21 cellular contexts compared by ENCODE assay signal in the genomic region with DNA sequence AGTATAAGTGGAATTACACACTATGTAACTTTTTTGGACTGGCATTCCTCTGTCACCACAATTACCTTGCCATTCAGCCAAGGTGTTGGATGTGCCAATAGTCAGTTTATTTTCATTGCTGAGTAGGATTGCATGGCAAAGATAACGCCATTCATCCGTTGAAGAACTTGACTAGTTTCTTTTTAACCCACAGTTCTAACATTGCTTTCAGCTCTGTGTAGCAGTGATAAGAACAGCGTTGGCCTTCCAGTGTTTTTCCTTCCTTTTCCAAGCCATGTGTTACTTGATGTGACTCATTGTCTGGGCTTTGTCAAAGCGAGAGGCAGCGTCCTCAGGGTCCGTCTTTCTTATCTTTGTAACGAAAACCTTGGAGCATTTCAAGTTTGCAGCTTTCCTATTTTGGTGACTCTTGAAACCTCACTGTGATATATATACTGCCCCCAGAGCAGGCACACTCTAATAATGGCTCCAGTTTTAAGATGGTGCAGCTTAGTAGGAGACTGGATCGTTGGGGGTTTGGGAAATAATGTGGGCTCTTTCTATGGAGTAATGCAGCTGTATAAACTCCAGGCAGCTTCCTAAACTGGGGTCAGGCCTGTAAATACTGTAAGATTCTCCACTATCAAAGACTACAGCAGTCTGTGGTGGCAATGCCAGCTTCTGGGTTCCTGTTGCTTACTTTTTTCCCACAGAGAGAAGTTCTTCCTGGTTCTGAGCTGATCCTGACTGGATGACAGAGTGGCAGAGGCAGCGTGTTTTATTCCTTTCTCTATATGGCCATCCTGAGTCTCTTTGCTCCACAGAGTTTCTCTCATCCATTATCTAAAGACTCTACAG. TPM values are rescaled to one million over a fixed set of nuclear protein-coding genes. Genes with fewer than 3 reads are reported as not detected.
DNase-seq lines count a peak whose midpoint lies in the region; ATAC-seq, FAIRE-seq and TF ChIP-seq lines count a peak whose summit lies in the region.
"Had no signal": no experiment of that assay in that cellular context is flagged by ENCODE, and none has a peak within 500 bp of the region (broad histone marks: within the 10 kb centered on the region; RNA-seq: fewer than 3 reads in every experiment).

No MANE protein-coding gene starts in this region.

- no peak for DNase-seq in mammary epithelial cell
- DNase-seq in breast epithelium (ENCODE audit: low spot score in 2 of 2), result no peak
- DNase-seq in bronchial epithelial cell (ENCODE audit: low read depth), result peak; percentile 22
- DNase-seq in right cardiac atrium, result peak in 2 of 3 donors; percentile 63 to 79
- DNase-seq in stimulated activated naive CD8-positive, alpha-beta T cell treated with anti-CD3 and anti-CD28 coated beads, Interleukin-15, Interleukin-2, amounts not matched to agents 100 U/mL and 50 U/mL, for 24 hours, result no peak
- DNase-seq in sciatic nerve (ENCODE audit: low spot score), result no peak
- DNase-seq in activated CD4-positive, alpha-beta T cell treated with anti-CD3 and anti-CD28 coated beads, Interleukin-2, amount 10 ng/mL, durations not matched to agents 7 days and 5 days, result no peak
- DNase-seq: activated CD8-positive, alpha-beta T cell treated with anti-CD3 and anti-CD28 coated beads, Interleukin-2, amount 10 ng/mL, durations not matched to agents 7 days and 5 days; activated effector memory CD4-positive, alpha-beta T cell treated with Interleukin-2 at 50 U/mL for 16 hours; head of caudate nucleus; lower lobe of right lung; NCI-H2029 treated with DMSO at 0.1 percent for 48 hours; NCI-H82; sigmoid colon; stimulated activated naive B cell treated with anti-CD40 and anti-IgM and Interleukin-4, amounts not matched to agents 10 μg/mL and 1 μg/mL and 100 μg/mL, for 72 hours had no signal

- H3K79me2 ChIP-seq in mammary epithelial cell (ENCODE audit: insufficient read depth, low read length), result no peaks in the 10 kb centered on the region

- H3K9me3 ChIP-seq in mammary epithelial cell (replicated peaks; ENCODE audit: insufficient read depth, low read length), result no peaks in the 10 kb centered on the region
- H3K9me3 ChIP-seq in breast epithelium, result no peaks in the 10 kb centered on the region
- no peaks in the 10 kb centered on the region for H3K9me3 ChIP-seq in right cardiac atrium (ENCODE audit: control insufficient read depth, low read length)
- H3K9me3 ChIP-seq: HAP-1, lower lobe of right lung, sigmoid colon had no signal

- peak; percentile 43 for FAIRE-seq in bronchial epithelial cell (lab: Jason Lieb, UNC)
- FAIRE-seq: GM18507 had no signal

- H4K20me1 ChIP-seq in mammary epithelial cell (ENCODE audit: insufficient read depth, low read length), result no peaks in the 10 kb centered on the region

- dilution Hi-C loops in mammary epithelial cell (cut with HindIII; ENCODE audit: low sequenced_read_pairs), result no loop called here

- intact Hi-C loops in mammary epithelial cell (cut with micrococcal nuclease) (no loop called here), breast epithelium (cut with DNase I; ENCODE audit: low total_unique reads) (no loop called here), right cardiac atrium (cut with DNase I) (loop anchor here in 1 of 4 donors (5.0 kb wide), 1 partner anchor 35 kb away; no protein-coding TSS in a partner anchor), sciatic nerve (cut with DNase I) (no loop called here)

- BruUV-seq in mammary epithelial cell (replicated peaks; lab: Mats Ljungman, UMichigan), result no TSS peak

- whole genome bisulfite sequencing in mammary epithelial cell (ENCODE audit: low coverage, missing lambda C conversion rate), result 65% methylated on average over 9 of the region's 9 CpGs
- WGBS in right cardiac atrium, result 36% methylated on average over 9 of the region's 9 CpGs

- no peak overlapping the region for H3K4me2 ChIP-seq in mammary epithelial cell (ENCODE audit: insufficient read depth, low read depth, low read length)

- no peak overlapping the region for H3K27ac ChIP-seq in mammary epithelial cell (ENCODE audit: insufficient read depth, low read depth, low read length)
- no peak overlapping the region for H3K27ac ChIP-seq in breast epithelium
- peak overlapping the region; percentile 61 for H3K27ac ChIP-seq in right cardiac atrium (ENCODE audit: low read length)
- H3K27ac ChIP-seq: 22Rv1, lower lobe of right lung, sigmoid colon had no signal

- CTCF ChIA-PET in mammary epithelial cell (lab: Charles Lee; ENCODE audit: low non-redundant PET), result no interaction called here
- CTCF ChIA-PET in activated CD4-positive, alpha-beta T cell treated with anti-CD3 and anti-CD28 coated beads, Interleukin-2, amount 10 ng/mL, durations not matched to agents 7 days and 5 days (lab: Charles Lee), result no interaction called here

- H3K4me1 Mint-ChIP-seq in activated CD4-positive, alpha-beta T cell treated with anti-CD3 and anti-CD28 coated beads, Interleukin-2, amount 10 ng/mL, durations not matched to agents 7 days and 5 days, result no peaks in the 10 kb centered on the region
- H3K4me1 Mint-ChIP-seq: brain; stimulated activated naive B cell treated with anti-CD40 and anti-IgM and Interleukin-4, amounts not matched to agents 10 μg/mL and 1 μg/mL and 100 μg/mL, for 72 hours had no signal

- no peaks in the 10 kb centered on the region for H3K9me3 Mint-ChIP-seq in activated CD4-positive, alpha-beta T cell treated with anti-CD3 and anti-CD28 coated beads, Interleukin-2, amount 10 ng/mL, durations not matched to agents 7 days and 5 days
- H3K9me3 Mint-ChIP-seq: stimulated activated naive B cell treated with anti-CD40 and anti-IgM and Interleukin-4, amounts not matched to agents 10 μg/mL and 1 μg/mL and 100 μg/mL, for 72 hours had no signal

- H3K4me3 Mint-ChIP-seq in activated CD4-positive, alpha-beta T cell treated with anti-CD3 and anti-CD28 coated beads, Interleukin-2, amount 10 ng/mL, durations not matched to agents 7 days and 5 days, result no peak overlapping the region
- H3K4me3 Mint-ChIP-seq: activated CD8-positive, alpha-beta T cell treated with anti-CD3 and anti-CD28 coated beads, Interleukin-2, amount 10 ng/mL, durations not matched to agents 7 days and 5 days; brain; stimulated activated naive B cell treated with anti-CD40 and anti-IgM and Interleukin-4, amounts not matched to agents 10 μg/mL and 1 μg/mL and 100 μg/mL, for 72 hours had no signal

- ATAC-seq in right cardiac atrium (peak; percentile 97), sciatic nerve (no peak), HG02840 (IDR thresholded peaks at IDR 0.05; ENCODE audit: low FRiP score, unreplicated experiment) (no peak)
- no peak for ATAC-seq in stimulated activated naive CD8-positive, alpha-beta T cell treated with anti-CD3 and anti-CD28 coated beads, Interleukin-15, Interleukin-2, amounts not matched to agents 100 U/mL and 50 U/mL, for 24 hours
- ATAC-seq: activated CD8-positive, alpha-beta T cell treated with anti-CD3 and anti-CD28 coated beads, Interleukin-2, amount 10 ng/mL, durations not matched to agents 7 days and 5 days; lower lobe of right lung; stimulated activated naive B cell treated with anti-CD40 and anti-IgM and Interleukin-4, amounts not matched to agents 10 μg/mL and 1 μg/mL and 100 μg/mL, for 72 hours had no signal

- in situ Hi-C loops in mammary epithelial cell (cut with MboI; ENCODE audit: low sequenced_read_pairs in 2 of 2), result no loop called here

- H3K4me3 ChIP-seq in mammary epithelial cell (replicated peaks in 1 of 3; ENCODE audit: insufficient read depth in 1 of 3, low read depth in 2 of 3, low read length in 3 of 3) (no peak overlapping the region), breast epithelium (no peak overlapping the region), bronchial epithelial cell (ENCODE audit: low read depth, low read length) (no peak overlapping the region), right cardiac atrium (ENCODE audit: low read length) (no peak overlapping the region)
- H3K4me3 ChIP-seq: HAP-1, lower lobe of right lung, sigmoid colon had no signal

- H3K36me3 ChIP-seq in mammary epithelial cell (ENCODE audit: insufficient read depth, low read length) (no peaks in the 10 kb centered on the region), breast epithelium (no peaks in the 10 kb centered on the region), bronchial epithelial cell (ENCODE audit: control insufficient read depth, insufficient read depth, low read length) (no peaks in the 10 kb centered on the region)
- H3K36me3 ChIP-seq: HAP-1, lower lobe of right lung, sigmoid colon had no signal

- H3K4me1 ChIP-seq in mammary epithelial cell (ENCODE audit: insufficient read depth, low read length) (no peaks in the 10 kb centered on the region), breast epithelium (no peaks in the 10 kb centered on the region), right cardiac atrium (ENCODE audit: control insufficient read depth, insufficient read depth, low read length) (peaks cover 2% of the 10 kb centered on the region)
- H3K4me1 ChIP-seq: HAP-1, lower lobe of right lung, sigmoid colon had no signal

- H3K27me3 Mint-ChIP-seq in activated CD4-positive, alpha-beta T cell treated with anti-CD3 and anti-CD28 coated beads, Interleukin-2, amount 10 ng/mL, durations not matched to agents 7 days and 5 days, result no peaks in the 10 kb centered on the region
- H3K27me3 Mint-ChIP-seq: stimulated activated naive B cell treated with anti-CD40 and anti-IgM and Interleukin-4, amounts not matched to agents 10 μg/mL and 1 μg/mL and 100 μg/mL, for 72 hours had no signal

- no peak for TF ChIP-seq POLR2A in breast epithelium (IDR thresholded peaks at IDR 0.05)

- TF ChIP-seq CTCF in mammary epithelial cell (conservative IDR thresholded peaks at IDR 0.05 in 1 of 2, IDR thresholded peaks at IDR 0.05 in 1 of 2; ENCODE audit: extremely low read depth in 1 of 2, insufficient read depth in 1 of 2, low read depth in 1 of 2, low read length in 2 of 2), result no peak
- TF ChIP-seq CTCF in breast epithelium (IDR thresholded peaks at IDR 0.05), result no peak
- TF ChIP-seq CTCF in bronchial epithelial cell (IDR thresholded peaks at IDR 0.05; ENCODE audit: insufficient read depth, low read length, severe bottlenecking), result no peak

- POLR2A ChIA-PET in activated CD4-positive, alpha-beta T cell treated with anti-CD3 and anti-CD28 coated beads, Interleukin-2, amount 10 ng/mL, durations not matched to agents 7 days and 5 days (lab: Charles Lee), result no interaction called here

- H3K27me3 ChIP-seq in mammary epithelial cell (ENCODE audit: insufficient read depth, low read length) (no peaks in the 10 kb centered on the region), breast epithelium (no peaks in the 10 kb centered on the region), bronchial epithelial cell (ENCODE audit: control insufficient read depth, insufficient read depth, low read length) (no peaks in the 10 kb centered on the region), right cardiac atrium (ENCODE audit: control insufficient read depth, insufficient read depth) (no peaks in the 10 kb centered on the region)
- H3K27me3 ChIP-seq: sigmoid colon had no signal

- H3K27ac Mint-ChIP-seq in activated CD4-positive, alpha-beta T cell treated with anti-CD3 and anti-CD28 coated beads, Interleukin-2, amount 10 ng/mL, durations not matched to agents 7 days and 5 days, result no peak overlapping the region
- H3K27ac Mint-ChIP-seq: activated CD8-positive, alpha-beta T cell treated with anti-CD3 and anti-CD28 coated beads, Interleukin-2, amount 10 ng/mL, durations not matched to agents 7 days and 5 days; brain; stimulated activated naive B cell treated with anti-CD40 and anti-IgM and Interleukin-4, amounts not matched to agents 10 μg/mL and 1 μg/mL and 100 μg/mL, for 72 hours had no signal

- peaks cover 2% of the 10 kb centered on the region for H3K36me3 Mint-ChIP-seq in activated CD4-positive, alpha-beta T cell treated with anti-CD3 and anti-CD28 coated beads, Interleukin-2, amount 10 ng/mL, durations not matched to agents 7 days and 5 days (ENCODE audit: low read depth)
- H3K36me3 Mint-ChIP-seq: brain; stimulated activated naive B cell treated with anti-CD40 and anti-IgM and Interleukin-4, amounts not matched to agents 10 μg/mL and 1 μg/mL and 100 μg/mL, for 72 hours had no signal

- H2AFZ ChIP-seq in mammary epithelial cell (ENCODE audit: low read depth, low read length), result peak overlapping the region; percentile 26

- H3K9ac ChIP-seq in mammary epithelial cell (ENCODE audit: insufficient read depth, low read length), result no peak overlapping the region

RNA-seq across cellular contexts. Expression of a gene that starts 41.7 kb away (rescaled TPM):
- 10 to 100 TPM in 1 of 2 donors, 1 to 10 TPM in 1; 9.8 to 20.5 TPM for total RNA-seq in mammary epithelial cell
- polyA plus RNA-seq in mammary epithelial cell, result not detected
- polyA minus RNA-seq in mammary epithelial cell, result not detected
- total RNA-seq in breast epithelium, result 10 to 100 TPM; 12.1 to 21.1 (median 15.5) TPM
- total RNA-seq in bronchial epithelial cell, result 4.2 and 6.1 TPM in 2 replicates
- total RNA-seq in right cardiac atrium, result 10 to 100 TPM in 2 of 4 donors, 1 to 10 TPM in 2; 6.7 to 12.5 (median 9.2) TPM
- polyA plus RNA-seq in right cardiac atrium, result 3.1 TPM
- total RNA-seq in sciatic nerve, result 25.1 TPM
- total RNA-seq in activated CD4-positive, alpha-beta T cell treated with anti-CD3 and anti-CD28 coated beads, Interleukin-2, amount 10 ng/mL, durations not matched to agents 7 days and 5 days, result 10 to 100 TPM; 11.2 to 13.8 TPM
- polyA plus RNA-seq: neural cell had no signal

Comparison
In these comparisons a context has a peak if more than half of its experiments do, and no peak if none do; other contexts are left out.
1. DNase-seq: peak in bronchial epithelial cell (single experiment) and right cardiac atrium (2 of 3); none in mammary epithelial cell (single experiment), breast epithelium (0 of 2), stimulated activated naive CD8-positive, alpha-beta T cell treated with anti-CD3 and anti-CD28 coated beads, Interleukin-15, Interleukin-2, amounts not matched to agents 100 U/mL and 50 U/mL, for 24 hours (single experiment), sciatic nerve (single experiment) and activated CD4-positive, alpha-beta T cell treated with anti-CD3 and anti-CD28 coated beads, Interleukin-2, amount 10 ng/mL, durations not matched to agents 7 days and 5 days (single experiment).
2. ATAC-seq: peak in right cardiac atrium (2 of 2); none in stimulated activated naive CD8-positive, alpha-beta T cell treated with anti-CD3 and anti-CD28 coated beads, Interleukin-15, Interleukin-2, amounts not matched to agents 100 U/mL and 50 U/mL, for 24 hours (single experiment), sciatic nerve (single experiment) and HG02840 (single experiment).